ENCODE assay signal across 17 cellular contexts in the genomic region with DNA sequence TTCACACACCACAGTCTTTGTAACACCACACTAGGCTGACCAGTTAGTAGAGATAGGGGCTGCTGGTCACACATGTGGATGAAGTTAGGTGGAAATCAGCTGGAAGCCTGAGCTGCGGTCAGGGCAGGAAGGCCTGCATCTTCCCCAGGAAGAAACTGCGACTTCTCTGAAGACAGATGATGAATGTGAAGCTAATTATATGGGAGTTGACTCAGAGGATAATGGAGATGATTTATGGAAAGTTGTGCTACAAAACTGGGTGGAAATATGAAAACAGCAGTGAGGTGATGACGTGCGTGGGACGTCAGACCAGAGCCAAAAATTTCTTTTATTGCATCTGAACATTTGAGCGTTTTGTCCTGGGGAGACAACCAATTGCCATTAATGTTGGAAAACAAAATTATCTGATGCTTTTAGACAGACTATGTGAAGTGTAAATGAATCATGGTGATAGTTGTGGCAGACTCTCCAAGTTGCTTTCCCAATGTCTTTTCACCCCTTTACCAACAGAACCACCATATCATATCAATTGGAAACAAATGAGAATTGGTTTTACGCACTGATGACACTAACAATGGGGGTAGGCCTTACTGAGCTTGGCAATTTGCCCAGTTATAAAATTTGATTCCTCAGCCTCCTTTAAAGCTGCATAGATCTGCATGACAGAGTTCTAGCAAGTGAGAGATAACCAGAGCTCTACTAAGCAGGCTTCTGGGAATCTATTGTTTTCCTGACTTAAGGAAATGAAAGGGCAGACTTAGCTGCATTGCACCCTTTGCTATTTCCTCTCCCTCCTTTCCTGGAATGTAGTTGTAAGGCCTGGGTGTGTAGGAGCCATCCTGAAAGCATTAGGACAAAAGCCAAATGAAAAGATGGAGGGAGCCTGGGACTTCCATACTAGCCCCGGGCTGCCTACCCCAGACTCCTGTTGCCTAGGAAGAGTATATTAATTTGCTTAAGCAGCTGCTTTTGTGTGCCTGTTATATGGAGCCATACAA.
DNase-seq lines count a peak whose midpoint lies in the region; ATAC-seq and TF ChIP-seq lines count a peak whose summit lies in the region.
"Had no signal": no experiment of that assay in that cellular context is flagged by ENCODE, and none has a peak within 500 bp of the region (broad histone marks: within the 10 kb centered on the region; RNA-seq: fewer than 3 reads in every experiment).

No MANE protein-coding gene starts in this region.

- H3K9me3 Mint-ChIP-seq in WTC11: no peaks in the 10 kb centered on the region

- H3K4me2 ChIP-seq in hepatocyte: no peak overlapping the region

- TF ChIP-seq CTCF in WTC11 (IDR thresholded peaks at IDR 0.05) (no peak), hepatocyte (IDR thresholded peaks at IDR 0.05; ENCODE audit: poor library complexity) (no peak)

- H3K27me3 ChIP-seq in aorta (ENCODE audit: control insufficient read depth in 1 of 2, insufficient read depth in 2 of 2, low read length in 1 of 2) (no peaks in the 10 kb centered on the region), hepatocyte (no peaks in the 10 kb centered on the region)
- H3K27me3 ChIP-seq: testis had no signal

- H3K36me3 ChIP-seq in aorta (ENCODE audit: control insufficient read depth in 1 of 2, insufficient read depth in 2 of 2, low read length in 1 of 2) (no peaks in the 10 kb centered on the region), hepatocyte (replicated peaks; ENCODE audit: insufficient read depth, low read depth) (no peaks in the 10 kb centered on the region)

- H3K4me1 Mint-ChIP-seq in WTC11: peaks cover 9% of the 10 kb centered on the region
- H3K4me1 Mint-ChIP-seq: activated CD4-positive, alpha-beta T cell treated with anti-CD3 and anti-CD28 coated beads for 36 hours had no signal

- H3K4me1 ChIP-seq in aorta (ENCODE audit: control insufficient read depth in 1 of 2, insufficient read depth in 2 of 2, low read length in 2 of 2) (peaks cover 2 to 7% of the 10 kb centered on the region in 2 donors), hepatocyte (ENCODE audit: insufficient read depth) (peaks cover 7% of the 10 kb centered on the region)

- H3K79me2 ChIP-seq in hepatocyte: no peaks in the 10 kb centered on the region

- H4K20me1 ChIP-seq in hepatocyte (ENCODE audit: insufficient read depth, poor library complexity, severe bottlenecking): no peaks in the 10 kb centered on the region

- H3K27ac Mint-ChIP-seq in WTC11: peak overlapping the region; percentile 2; the same call in 1 of the 2 replicates
- H3K27ac Mint-ChIP-seq: activated CD4-positive, alpha-beta T cell treated with anti-CD3 and anti-CD28 coated beads for 36 hours; progenitor cell of endocrine pancreas; T-helper 17 cell had no signal

- 85% methylated on average over 8 of the region's 8 CpGs for WGBS in aorta, 2 donors
- whole genome bisulfite sequencing in hepatocyte (ENCODE audit: low lambda C conversion rate, missing lambda C conversion rate): 66% methylated on average over 8 of the region's 8 CpGs

- H2AFZ ChIP-seq in hepatocyte: no peak overlapping the region

- H3K9me2 ChIP-seq in hepatocyte (replicated peaks; ENCODE audit: insufficient read depth): no peaks in the 10 kb centered on the region

- ATAC-seq in Right ventricle myocardium superior (ENCODE audit: poor library complexity) (peak; percentile 30), Right ventricle myocardium inferior (no peak), WTC11 (peak; percentile 83), aorta (ENCODE audit: low FRiP score) (peak; percentile 24), HG02763 (IDR thresholded peaks at IDR 0.05; ENCODE audit: unreplicated experiment) (no peak), GM19452 (IDR thresholded peaks at IDR 0.05; ENCODE audit: unreplicated experiment) (no peak)
- ATAC-seq: activated CD4-positive, alpha-beta T cell treated with anti-CD3 and anti-CD28 coated beads for 36 hours; esophagus mucosa; mucosa of descending colon; PC-3; T-helper 17 cell had no signal

- H3K4me3 ChIP-seq in aorta (ENCODE audit: low read length in 2 of 2) (no peak overlapping the region), hepatocyte (no peak overlapping the region)
- H3K4me3 ChIP-seq: mucosa of descending colon, testis had no signal

- POLR2A ChIA-PET in WTC11 (lab: Charles Lee): no interaction called here

- H3K27ac ChIP-seq in aorta (ENCODE audit: low read depth in 1 of 2, low read length in 2 of 2) (no peak overlapping the region), hepatocyte (no peak overlapping the region)
- H3K27ac ChIP-seq: testis had no signal

- no peak overlapping the region for H3K4me3 Mint-ChIP-seq in WTC11
- H3K4me3 Mint-ChIP-seq: activated CD4-positive, alpha-beta T cell treated with anti-CD3 and anti-CD28 coated beads for 36 hours; T-helper 17 cell had no signal

- DNase-seq in Right ventricle myocardium superior (no peak), Right ventricle myocardium inferior (ENCODE audit: missing footprints) (no peak), WTC11 (ENCODE audit: low spot score) (no peak), left kidney (ENCODE audit: low read depth, low spot score) (peak; percentile 31), aorta (no peak), hepatocyte (ENCODE audit: low spot score) (no peak)
- DNase-seq: activated CD4-positive, alpha-beta T cell treated with anti-CD3 and anti-CD28 coated beads for 36 hours; activated T-cell treated with anti-CD3 and anti-CD28 coated beads for 4 hours; mucosa of descending colon; NCI-H1930; PC-3; T-helper 17 cell; testis had no signal

- H3K9me3 ChIP-seq in aorta (ENCODE audit: control insufficient read depth, low read length) (peaks cover 2% of the 10 kb centered on the region), hepatocyte (ENCODE audit: low read depth) (no peaks in the 10 kb centered on the region)
- H3K9me3 ChIP-seq: mucosa of descending colon, testis had no signal

- H3K36me3 Mint-ChIP-seq in WTC11: no peaks in the 10 kb centered on the region

- CTCF ChIA-PET in WTC11 (lab: Charles Lee): no interaction called here

- intact Hi-C loops in Right ventricle myocardium superior (cut with DNase I) (no loop called here), Right ventricle myocardium inferior (cut with DNase I) (no loop called here), aorta (cut with DNase I) (no loop called here)

- no peaks in the 10 kb centered on the region for H3K27me3 Mint-ChIP-seq in WTC11 (ENCODE audit: low read depth)
- H3K27me3 Mint-ChIP-seq: activated CD4-positive, alpha-beta T cell treated with anti-CD3 and anti-CD28 coated beads for 36 hours; progenitor cell of endocrine pancreas had no signal

TF ChIP-seq in WTC11, 78 proteins besides CTCF, POLR2A, EP300 and RAD21:
- TF ChIP-seq GABPB1 (CRISPR knock-in tag; IDR thresholded peaks at IDR 0.05): no peak
- TF ChIP-seq, protein P1, sequence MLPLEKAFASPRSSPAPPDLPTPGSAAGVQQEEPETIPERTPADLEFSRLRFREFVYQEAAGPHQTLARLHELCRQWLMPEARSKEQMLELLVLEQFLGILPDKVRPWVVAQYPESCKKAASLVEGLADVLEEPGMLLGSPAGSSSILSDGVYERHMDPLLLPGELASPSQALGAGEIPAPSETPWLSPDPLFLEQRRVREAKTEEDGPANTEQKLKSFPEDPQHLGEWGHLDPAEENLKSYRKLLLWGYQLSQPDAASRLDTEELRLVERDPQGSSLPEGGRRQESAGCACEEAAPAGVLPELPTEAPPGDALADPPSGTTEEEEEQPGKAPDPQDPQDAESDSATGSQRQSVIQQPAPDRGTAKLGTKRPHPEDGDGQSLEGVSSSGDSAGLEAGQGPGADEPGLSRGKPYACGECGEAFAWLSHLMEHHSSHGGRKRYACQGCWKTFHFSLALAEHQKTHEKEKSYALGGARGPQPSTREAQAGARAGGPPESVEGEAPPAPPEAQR (CRISPR knock-in tag; IDR thresholded peaks at IDR 0.05): no peak
- no peak for TF ChIP-seq ATF1 (CRISPR knock-in tag; IDR thresholded peaks at IDR 0.05)
- TF ChIP-seq SMAD4 (CRISPR knock-in tag; IDR thresholded peaks at IDR 0.05): no peak
- TF ChIP-seq TEAD1 (CRISPR knock-in tag; IDR thresholded peaks at IDR 0.05): no peak
- TF ChIP-seq IRF2 (CRISPR knock-in tag; IDR thresholded peaks at IDR 0.05; ENCODE audit: borderline replicate concordance, low read depth): no peak
- TF ChIP-seq NFE2L1 (CRISPR knock-in tag; IDR thresholded peaks at IDR 0.05): no peak
TF ChIP-seq in WTC11: peak in this region for 0.

Comparison
In these comparisons a context has a peak if more than half of its experiments do, and no peak if none do; other contexts are left out.
1. ATAC-seq: peak in Right ventricle myocardium superior (single experiment), WTC11 (single experiment) and aorta (single experiment); none in Right ventricle myocardium inferior (single experiment), HG02763 (single experiment) and GM19452 (single experiment).